25 cellular contexts compared by ENCODE assay signal in the genomic region with DNA sequence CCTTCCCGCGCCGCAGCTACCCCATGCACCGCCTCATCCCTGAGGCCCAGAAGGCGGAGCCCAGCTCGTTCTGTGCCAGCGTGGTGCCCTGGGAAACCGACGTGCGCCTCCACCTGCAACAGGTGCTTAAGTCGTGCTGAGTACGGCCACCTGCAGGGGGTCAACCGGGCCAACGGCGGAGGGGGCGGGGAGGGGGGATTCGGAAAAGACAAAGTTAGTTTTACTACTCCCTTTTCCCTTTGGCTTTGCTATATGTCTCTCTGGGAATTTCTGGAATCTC.
"Had no signal": no experiment of that assay in that cellular context is flagged by ENCODE, and none has a peak within 500 bp of the region (broad histone marks: within the 10 kb centered on the region; RNA-seq: fewer than 3 reads in every experiment).

No MANE protein-coding gene starts in this region.

- H3K27ac ChIP-seq: coronary artery, epithelial cell of prostate, esophagus muscularis mucosa, gastrocnemius medialis, heart right ventricle, neutrophil, psoas muscle, spleen, thoracic aorta, transverse colon had no signal

- H3K27ac Mint-ChIP-seq: nephron progenitor cell had no signal

- DNase-seq: effector CD8-positive, alpha-beta T cell; gastrocnemius medialis; heart right ventricle; hypothalamus; left colon; mesenchymal stem cell; naive B cell; nephron progenitor cell; psoas muscle; retina; spleen; stimulated activated CD4-positive, alpha-beta T cell treated with anti-CD3 and anti-CD28 coated beads, Interleukin-15, amount 100 ng/mL, for 24 hours; stimulated activated CD4-positive, alpha-beta T cell treated with anti-CD3 and anti-CD28 coated beads, Interleukin-1b, Interleukin-23, amount 100 ng/mL, for 48 hours; stimulated activated CD4-positive, alpha-beta T cell treated with anti-CD3 and anti-CD28 coated beads, Interleukin-4, amount 100 ng/mL, for 24 hours; transverse colon had no signal

- H3K4me1 ChIP-seq: psoas muscle, spleen, transverse colon had no signal

- H3K4me3 ChIP-seq: coronary artery, esophagus muscularis mucosa, gastrocnemius medialis, heart right ventricle, lung, psoas muscle, spleen, thoracic aorta, transverse colon had no signal

- H3K27me3 Mint-ChIP-seq: naive B cell; stimulated activated memory B cell treated with anti-CD40 and anti-IgM and Interleukin-4, amounts not matched to agents 10 μg/mL and 1 μg/mL and 100 μg/mL, for 72 hours; stimulated activated naive CD8-positive, alpha-beta T cell treated with anti-CD3 and anti-CD28 coated beads, Interleukin-15, amount 100 ng/mL, for 72 hours had no signal

- H3K9me3 Mint-ChIP-seq: stimulated activated naive CD8-positive, alpha-beta T cell treated with anti-CD3 and anti-CD28 coated beads, Interleukin-15, amount 100 ng/mL, for 72 hours had no signal

- H3K36me3 ChIP-seq: thoracic aorta, transverse colon had no signal

- H3K27me3 ChIP-seq: esophagus muscularis mucosa, gastrocnemius medialis, heart right ventricle, neutrophil, spleen, transverse colon had no signal

- H3K9me3 ChIP-seq: esophagus muscularis mucosa, gastrocnemius medialis, neutrophil, psoas muscle, thoracic aorta, transverse colon had no signal

- ATAC-seq: gastrocnemius medialis; left colon; left ventricle myocardium superior; psoas muscle; sciatic nerve; stimulated activated memory B cell treated with anti-CD40 and anti-IgM and Interleukin-4, amounts not matched to agents 10 μg/mL and 1 μg/mL and 100 μg/mL, for 72 hours; stimulated activated naive CD8-positive, alpha-beta T cell treated with anti-CD3 and anti-CD28 coated beads, Interleukin-15, amount 100 ng/mL, for 72 hours had no signal

- H3K4me3 Mint-ChIP-seq: nephron progenitor cell; stimulated activated memory B cell treated with anti-CD40 and anti-IgM and Interleukin-4, amounts not matched to agents 10 μg/mL and 1 μg/mL and 100 μg/mL, for 72 hours had no signal

- H3K4me1 Mint-ChIP-seq: stimulated activated memory B cell treated with anti-CD40 and anti-IgM and Interleukin-4, amounts not matched to agents 10 μg/mL and 1 μg/mL and 100 μg/mL, for 72 hours had no signal
